ENCODE assay signal across 32 cellular contexts in the genomic region with DNA sequence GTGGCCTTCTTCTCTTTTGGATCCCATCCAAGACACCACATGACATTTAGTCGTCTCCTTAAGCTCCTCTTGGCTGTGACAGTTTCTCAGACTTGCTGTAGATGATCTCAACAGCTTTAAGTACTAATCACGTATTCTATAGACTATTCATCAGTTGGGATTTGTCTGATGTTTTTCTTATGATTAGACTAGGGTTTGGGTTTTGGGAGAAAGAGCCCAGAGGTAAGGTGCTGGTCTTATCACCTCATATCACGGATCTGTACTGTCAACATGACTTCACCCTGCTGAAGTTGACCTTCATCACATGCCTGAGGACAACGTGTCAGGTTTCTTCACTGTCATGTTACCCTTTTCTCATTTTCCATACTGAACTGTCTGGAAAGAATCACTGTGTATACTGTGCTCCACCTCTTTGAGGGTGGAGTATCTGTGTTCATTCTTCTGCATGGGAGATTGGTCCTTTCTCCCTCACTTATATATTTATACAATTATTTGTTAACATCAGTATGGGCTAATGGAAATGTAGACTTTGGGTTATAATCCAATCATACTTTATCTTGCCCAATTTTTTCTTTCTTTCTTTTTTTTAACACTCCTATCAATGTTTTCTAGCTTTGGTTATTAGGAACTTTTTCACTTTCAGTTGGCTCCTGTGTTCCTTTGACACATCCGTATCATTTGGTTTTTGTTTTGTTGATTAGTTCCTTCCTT. TPM values are rescaled to one million over a fixed set of nuclear protein-coding genes. Genes with fewer than 3 reads are reported as not detected.
DNase-seq lines count a peak whose midpoint lies in the region; ATAC-seq, FAIRE-seq and TF ChIP-seq lines count a peak whose summit lies in the region.
"Had no signal": no experiment of that assay in that cellular context is flagged by ENCODE, and none has a peak within 500 bp of the region (broad histone marks: within the 10 kb centered on the region; RNA-seq: fewer than 3 reads in every experiment).

No MANE protein-coding gene starts in this region.

- 53% methylated on average over 5 of the region's 5 CpGs for WGBS in mammary epithelial cell (ENCODE audit: low coverage, missing lambda C conversion rate)
- 15% methylated on average over 5 of the region's 5 CpGs for WGBS in K562 (ENCODE audit: insufficient coverage, low coverage, missing lambda C conversion rate)
- WGBS in small intestine, 3 donors, result 37 to 42% (median 42%) methylated on average over 5 of the region's 5 CpGs

- BruUV-seq in mammary epithelial cell (replicated peaks; lab: Mats Ljungman, UMichigan), result no TSS peak
- no TSS peak for BruUV-seq in MCF 10A (replicated peaks; lab: Mats Ljungman, UMichigan)
- no TSS peak for BruUV-seq in K562 (replicated peaks; lab: Mats Ljungman, UMichigan)

- peaks cover 20% of the 10 kb centered on the region for H3K4me1 ChIP-seq in mammary epithelial cell (ENCODE audit: insufficient read depth, low read length)
- H3K4me1 ChIP-seq in K562 (replicated peaks in 1 of 2; ENCODE audit: control insufficient read depth in 2 of 2, insufficient read depth in 2 of 2, low read length in 2 of 2), result peaks cover 3 to 57% of the 10 kb centered on the region in 2 experiments
- peaks cover 6 to 7% of the 10 kb centered on the region in 2 donors for H3K4me1 ChIP-seq in small intestine (ENCODE audit: control insufficient read depth in 2 of 2, insufficient read depth in 1 of 2, low read depth in 1 of 2, low read length in 1 of 2)
- H3K4me1 ChIP-seq: tibial artery had no signal

- H3K4me2 ChIP-seq in mammary epithelial cell (ENCODE audit: insufficient read depth, low read depth, low read length), result no peak overlapping the region
- peak overlapping the region; percentile 27; the same call in 1 of the 2 replicates for H3K4me2 ChIP-seq in K562 (ENCODE audit: insufficient read depth, low read length)
- H3K4me2 ChIP-seq: GM23338 had no signal

- TF ChIP-seq RAD21 in K562 (CRISPR knock-in tag; conservative IDR thresholded peaks at IDR 0.05 in 1 of 2, IDR thresholded peaks at IDR 0.05 in 1 of 2), result no peak

- TF ChIP-seq CTCF in mammary epithelial cell (conservative IDR thresholded peaks at IDR 0.05 in 1 of 2, IDR thresholded peaks at IDR 0.05 in 1 of 2; ENCODE audit: extremely low read depth in 1 of 2, insufficient read depth in 1 of 2, low read depth in 1 of 2, low read length in 2 of 2), result no peak
- no peak for TF ChIP-seq CTCF in MCF 10A (IDR thresholded peaks at IDR 0.05; ENCODE audit: unreplicated experiment)
- no peak for TF ChIP-seq CTCF in K562 (IDR thresholded peaks at IDR 0.05 in 2 of 3, conservative IDR thresholded peaks at IDR 0.05 in 1 of 3; ENCODE audit: insufficient read depth in 2 of 3, low read depth in 1 of 3, low read length in 3 of 3)

- peaks cover 5% of the 10 kb centered on the region for H3K4me1 Mint-ChIP-seq in MCF 10A (ENCODE audit: insufficient read depth, unreplicated experiment)

- intact Hi-C loops in mammary epithelial cell (cut with micrococcal nuclease) (no loop called here), MCF 10A (cut with micrococcal nuclease) (no loop called here), K562 (cut with micrococcal nuclease) (no loop called here)

- no peaks in the 10 kb centered on the region for H4K20me1 ChIP-seq in mammary epithelial cell (ENCODE audit: insufficient read depth, low read length)
- no peaks in the 10 kb centered on the region for H4K20me1 ChIP-seq in K562 (replicated peaks; ENCODE audit: control insufficient read depth, insufficient read depth, low read length)

- H3K79me2 ChIP-seq in mammary epithelial cell (ENCODE audit: insufficient read depth, low read length), result no peaks in the 10 kb centered on the region
- H3K79me2 ChIP-seq in K562 (ENCODE audit: control insufficient read depth, insufficient read depth, low read length), result no peaks in the 10 kb centered on the region

- POLR2A ChIA-PET in MCF 10A (lab: Yijun Ruan, JAX), result interaction anchor here (0.7 kb wide), 2 partner anchors 15 to 212 kb away, joined by 3 read pairs; no protein-coding TSS in a partner anchor
- POLR2A ChIA-PET in K562 (lab: Yijun Ruan, JAX), result interaction anchor here (0.6 to 12.6 kb wide), 6 partner anchors 9 to 1023 kb away, joined by 3 to 95 read pairs (median 4); a partner anchor contains a TSS

- H3K36me3 ChIP-seq in mammary epithelial cell (ENCODE audit: insufficient read depth, low read length) (peaks cover 1% of the 10 kb centered on the region), K562 (ENCODE audit: control insufficient read depth, insufficient read depth, low read length) (peaks cover 10% of the 10 kb centered on the region; the same call in 2 of the 3 replicates), small intestine (ENCODE audit: control insufficient read depth in 2 of 2, insufficient read depth in 2 of 2, low read length in 2 of 2) (peaks cover under 1% of the 10 kb centered on the region in 2 donors)

- no peak overlapping the region for H3K27ac Mint-ChIP-seq in MCF 10A (ENCODE audit: low read depth, unreplicated experiment)
- H3K27ac Mint-ChIP-seq: GM23338 had no signal

- no peaks in the 10 kb centered on the region for H3K9me3 Mint-ChIP-seq in MCF 10A (ENCODE audit: unreplicated experiment)
- H3K9me3 Mint-ChIP-seq: activated naive CD4-positive, alpha-beta T cell treated with anti-CD3 and anti-CD28 coated beads, Interleukin-2, amount 50 U/mL, for 72 hours; GM23338; natural killer cell had no signal

- H3K27ac ChIP-seq in mammary epithelial cell (ENCODE audit: insufficient read depth, low read depth, low read length) (no peak overlapping the region), K562 (ENCODE audit: extremely low read depth, low read depth, low read length) (peak overlapping the region; percentile 19; the same call in 1 of the 3 replicates), small intestine (ENCODE audit: low read depth in 1 of 2, low read length in 1 of 2) (peak overlapping the region in 1 of 2 donors; percentile 29)
- H3K27ac ChIP-seq: coronary artery, HL-60, lower lobe of right lung, stomach, tibial artery had no signal

- peak; percentile 19 for DNase-seq in DMS53 (lab: John Stamatoyannopoulos, UW)
- no peak for DNase-seq in DMS53 treated with DMSO at 0.1 percent for 48 hours (lab: John Stamatoyannopoulos, UW; ENCODE audit: unreplicated experiment)
- DNase-seq in mammary epithelial cell, result no peak
- DNase-seq in MCF 10A (ENCODE audit: unreplicated experiment), result no peak
- peak in 1 of 4 experiments; percentile 70 for DNase-seq in K562 (ENCODE audit: extremely low read depth in 1 of 4, low spot score in 3 of 4)
- DNase-seq in small intestine, result peak; percentile 21
- no peak for DNase-seq in GF-D8 (lab: John Stamatoyannopoulos, UW)
- no peak for DNase-seq in NCI-H774 (lab: John Stamatoyannopoulos, UW)
- DNase-seq: activated CD4-positive, CD25-positive, alpha-beta regulatory T cell treated with anti-CD3 and anti-CD28 coated beads, Interleukin-2, amount 50 U/mL, for 72 hours; aorta; effector memory CD8-positive, alpha-beta T cell; foreskin fibroblast; heart left ventricle; Kasumi-1; lower lobe of right lung; MV-4-11; natural killer cell; NCI-H2171 treated with DMSO at 0.1 percent for 48 hours; NCI-H510A treated with DMSO at 0.1 percent for 48 hours; occipital lobe; SHP77; stomach; SW 1271; tibial artery had no signal

- peak overlapping the region; percentile 10 for H2AFZ ChIP-seq in mammary epithelial cell (ENCODE audit: low read depth, low read length)
- peak overlapping the region; percentile 66 for H2AFZ ChIP-seq in K562 (ENCODE audit: low read depth, low read length)
- H2AFZ ChIP-seq: GM23338 had no signal

- TF ChIP-seq POLR2A in K562 (conservative IDR thresholded peaks at IDR 0.05), result no peak

- CTCF ChIA-PET in mammary epithelial cell (lab: Charles Lee; ENCODE audit: low non-redundant PET) (no interaction called here), MCF 10A (lab: Yijun Ruan, JAX) (interaction anchor here (0.6 kb wide), 2 partner anchors 23 to 296 kb away, joined by 3 read pairs; no protein-coding TSS in a partner anchor), K562 (lab: Yijun Ruan, JAX; ENCODE audit: low intra/inter-chr PET ratio) (interaction anchor here (0.6 kb wide), 1 partner anchor 385 kb away, joined by 5 read pairs; no protein-coding TSS in a partner anchor)

- FAIRE-seq in K562 (lab: Jason Lieb, UNC) (peak; percentile 60), small intestine (lab: Jason Lieb, UNC) (no peak)
- FAIRE-seq: GM12878, TTC549 had no signal

- in situ Hi-C loops in mammary epithelial cell (cut with MboI; ENCODE audit: low sequenced_read_pairs in 2 of 2) (no loop called here), K562 (cut with MboI) (no loop called here)

- H3K27me3 Mint-ChIP-seq in MCF 10A (ENCODE audit: insufficient read depth, unreplicated experiment), result no peaks in the 10 kb centered on the region
- H3K27me3 Mint-ChIP-seq: effector memory CD8-positive, alpha-beta T cell had no signal

- H3K4me3 Mint-ChIP-seq in MCF 10A (ENCODE audit: unreplicated experiment), result no peak overlapping the region
- H3K4me3 Mint-ChIP-seq: activated T-helper 1 cell treated with anti-CD3 and anti-CD28 coated beads, Interleukin-12 subunit alpha, Interleukin-12 subunit beta, Interleukin-2, Interleukin-4 antibody, amounts not matched to agents 30 ng/mL and 10 ng/mL and 1 ng/mL, durations not matched to agents 14 hours and 24 hours and 36 hours; GM23338; natural killer cell had no signal

- H3K9ac ChIP-seq in mammary epithelial cell (ENCODE audit: insufficient read depth, low read length), result no peak overlapping the region
- H3K9ac ChIP-seq in K562 (ENCODE audit: insufficient read depth in 1 of 2, low read depth in 2 of 2, low read length in 2 of 2), result no peak overlapping the region; a peak in 1 of 4 replicates

- dilution Hi-C loops in mammary epithelial cell (cut with HindIII; ENCODE audit: low sequenced_read_pairs), result no loop called here

- H3K27me3 ChIP-seq in mammary epithelial cell (ENCODE audit: insufficient read depth, low read length) (no peaks in the 10 kb centered on the region), K562 (ENCODE audit: control insufficient read depth in 2 of 2, insufficient read depth in 2 of 2, low read length in 2 of 2) (no peaks in the 10 kb centered on the region), small intestine (ENCODE audit: control insufficient read depth in 2 of 2, insufficient read depth in 2 of 2, low read length in 2 of 2) (no peaks in the 10 kb centered on the region)

- H3K36me3 Mint-ChIP-seq in MCF 10A (ENCODE audit: insufficient read depth, unreplicated experiment), result peaks cover 13% of the 10 kb centered on the region
- H3K36me3 Mint-ChIP-seq: activated naive CD4-positive, alpha-beta T cell treated with anti-CD3 and anti-CD28 coated beads, Interleukin-2, amount 50 U/mL, for 72 hours had no signal

- peak; percentile 56; the same call in 1 of the 2 replicates for TF ChIP-seq EP300 in K562 (IDR thresholded peaks at IDR 0.05; ENCODE audit: low read length)

- H3K4me3 ChIP-seq in mammary epithelial cell (replicated peaks in 1 of 3; ENCODE audit: insufficient read depth in 1 of 3, low read depth in 2 of 3, low read length in 3 of 3), result no peak overlapping the region
- H3K4me3 ChIP-seq in K562, result no peak overlapping the region
- no peak overlapping the region for H3K4me3 ChIP-seq in small intestine (ENCODE audit: low read depth in 1 of 2, low read length in 2 of 2)
- H3K4me3 ChIP-seq: coronary artery, GM12878, GM23338, heart left ventricle, lower lobe of right lung, stomach, tibial artery had no signal

- H3K9me1 ChIP-seq in K562 (ENCODE audit: control insufficient read depth, insufficient read depth, low read length), result no peaks in the 10 kb centered on the region

- H3K9me3 ChIP-seq in mammary epithelial cell (replicated peaks; ENCODE audit: insufficient read depth, low read length), result no peaks in the 10 kb centered on the region
- no peaks in the 10 kb centered on the region for H3K9me3 ChIP-seq in K562 (replicated peaks; ENCODE audit: control insufficient read depth, insufficient read depth, low read depth, low read length)
- no peaks in the 10 kb centered on the region for H3K9me3 ChIP-seq in small intestine (ENCODE audit: control insufficient read depth, low read depth)
- H3K9me3 ChIP-seq: lower lobe of right lung, stomach, tibial artery had no signal

- peak; percentile 63 for ATAC-seq in K562
- ATAC-seq: effector memory CD8-positive, alpha-beta T cell; GM12878; GM23338; heart left ventricle; natural killer cell had no signal

RNA-seq across cellular contexts. Expression of a gene that starts 6.4 kb away (rescaled TPM):
- total RNA-seq in mammary epithelial cell (under 1 TPM; under 0.01 to 0.07 TPM), MCF 10A (2022) (0.68 and 1.1 TPM in 2 replicates), K562 (2014; rRNA removed) (0.12 TPM in 1 of 2 replicates, not detected in the other), K562 (2014; rRNA removed; fragmentation: Illumina TruSeq; extraction: Trizol) (0.19 and 0.22 TPM in 2 replicates), K562 (2015; rRNA removed; fragmentation: Illumina TruSeq; extraction: Trizol) (0.08 TPM in 1 of 2 replicates, not detected in the other), K562 (2021) (0.04 TPM in 1 of 2 replicates, not detected in the other)
- polyA plus RNA-seq in mammary epithelial cell (0.26 TPM), K562 (2011; rRNA removed) (0.07 TPM in 1 of 2 replicates, not detected in the other), K562 (2014; fragmentation: Illumina TruSeq; extraction: Trizol) (0.28 TPM in 1 of 2 replicates, not detected in the other), K562 (2014; fragmentation: Nextera tagmentation; extraction: Ambion mirVana) (not detected), K562 (2014; rRNA removed) (0.15 and 0.53 TPM in 2 replicates), small intestine (100 to 1,000 TPM in 1 of 3 donors, 10 to 100 TPM in 2; 45.7 to 119 (median 72.2) TPM)
- polyA minus RNA-seq in mammary epithelial cell, result not detected
- total RNA-seq in K562 (2011; cell fraction: chromatin; rRNA removed; ENCODE audit: low replicate concordance), result not detected in 2 replicates
- total RNA-seq in K562 (2011; cell fraction: nucleolus; rRNA removed), result not detected in 2 replicates
- not detected in 2 replicates for total RNA-seq in K562 (2011; cell fraction: nucleoplasm; rRNA removed)
- 0.06 and 0.51 TPM in 2 replicates for polyA plus RNA-seq in K562 (2011; cell fraction: cytosol; rRNA removed)
- 0.04 and 0.09 TPM in 2 replicates for polyA plus RNA-seq in K562 (2011; cell fraction: nucleus; rRNA removed)
- polyA plus RNA-seq in K562 (2012), result 0.03 and 1.1 TPM in 2 replicates
- not detected in 2 replicates for polyA minus RNA-seq in K562 (2011; rRNA and poly(A)+ RNA removed)
- polyA minus RNA-seq in K562 (2011; cell fraction: cytosol; rRNA and poly(A)+ RNA removed), result not detected in 2 replicates
- not detected in 2 replicates for polyA minus RNA-seq in K562 (2011; cell fraction: nucleus; rRNA and poly(A)+ RNA removed)
- total RNA-seq: aorta, skeletal muscle tissue had no signal
- polyA plus RNA-seq: GM23338 had no signal

RNA-seq across cellular contexts. Expression of a gene that starts 33.7 kb away (rescaled TPM):
- total RNA-seq in mammary epithelial cell (10 to 100 TPM; 26.8 to 36.7 TPM), MCF 10A (2022) (65.1 and 73.6 TPM in 2 replicates), K562 (2014; rRNA removed) (69.9 and 81.4 TPM in 2 replicates), K562 (2014; rRNA removed; fragmentation: Illumina TruSeq; extraction: Trizol) (97.2 and 109 TPM in 2 replicates), K562 (2015; rRNA removed; fragmentation: Illumina TruSeq; extraction: Trizol) (84.7 and 85.0 TPM in 2 replicates), K562 (2021) (92.6 and 103 TPM in 2 replicates)
- polyA plus RNA-seq in mammary epithelial cell (31.5 TPM), K562 (2011; rRNA removed) (83.3 and 94.8 TPM in 2 replicates), K562 (2014; fragmentation: Illumina TruSeq; extraction: Trizol) (116 and 156 TPM in 2 replicates), K562 (2014; fragmentation: Nextera tagmentation; extraction: Ambion mirVana) (10 to 100 TPM; 45.2 to 66.1 TPM), K562 (2014; rRNA removed) (93.3 and 106 TPM in 2 replicates), small intestine (10 to 100 TPM; 33.8 to 46.5 (median 38.4) TPM)
- 19.1 TPM for polyA minus RNA-seq in mammary epithelial cell
- 72.0 and 118 TPM in 2 replicates for total RNA-seq in K562 (2011; cell fraction: chromatin; rRNA removed; ENCODE audit: low replicate concordance)
- total RNA-seq in K562 (2011; cell fraction: nucleolus; rRNA removed), result 52.4 and 53.4 TPM in 2 replicates
- total RNA-seq in K562 (2011; cell fraction: nucleoplasm; rRNA removed), result 71.7 and 77.1 TPM in 2 replicates
- 51.6 and 77.5 TPM in 2 replicates for polyA plus RNA-seq in K562 (2011; cell fraction: cytosol; rRNA removed)
- 58.7 and 70.3 TPM in 2 replicates for polyA plus RNA-seq in K562 (2011; cell fraction: nucleus; rRNA removed)
- polyA plus RNA-seq in K562 (2012), result 57.6 and 58.4 TPM in 2 replicates
- polyA minus RNA-seq in K562 (2011; rRNA and poly(A)+ RNA removed), result 241 and 312 TPM in 2 replicates
- polyA minus RNA-seq in K562 (2011; cell fraction: cytosol; rRNA and poly(A)+ RNA removed), result 89.6 and 115 TPM in 2 replicates
- 27.6 and 48.0 TPM in 2 replicates for polyA minus RNA-seq in K562 (2011; cell fraction: nucleus; rRNA and poly(A)+ RNA removed)

Comparison
In these comparisons a context has a peak if more than half of its experiments do, and no peak if none do; other contexts are left out.
1. DNase-seq: peak in DMS53 (single experiment) and small intestine (single experiment); none in DMS53 treated with DMSO at 0.1 percent for 48 hours (single experiment), mammary epithelial cell (single experiment), MCF 10A (single experiment), GF-D8 (single experiment) and NCI-H774 (single experiment).